8 cellular contexts compared by ENCODE assay signal in the genomic region with DNA sequence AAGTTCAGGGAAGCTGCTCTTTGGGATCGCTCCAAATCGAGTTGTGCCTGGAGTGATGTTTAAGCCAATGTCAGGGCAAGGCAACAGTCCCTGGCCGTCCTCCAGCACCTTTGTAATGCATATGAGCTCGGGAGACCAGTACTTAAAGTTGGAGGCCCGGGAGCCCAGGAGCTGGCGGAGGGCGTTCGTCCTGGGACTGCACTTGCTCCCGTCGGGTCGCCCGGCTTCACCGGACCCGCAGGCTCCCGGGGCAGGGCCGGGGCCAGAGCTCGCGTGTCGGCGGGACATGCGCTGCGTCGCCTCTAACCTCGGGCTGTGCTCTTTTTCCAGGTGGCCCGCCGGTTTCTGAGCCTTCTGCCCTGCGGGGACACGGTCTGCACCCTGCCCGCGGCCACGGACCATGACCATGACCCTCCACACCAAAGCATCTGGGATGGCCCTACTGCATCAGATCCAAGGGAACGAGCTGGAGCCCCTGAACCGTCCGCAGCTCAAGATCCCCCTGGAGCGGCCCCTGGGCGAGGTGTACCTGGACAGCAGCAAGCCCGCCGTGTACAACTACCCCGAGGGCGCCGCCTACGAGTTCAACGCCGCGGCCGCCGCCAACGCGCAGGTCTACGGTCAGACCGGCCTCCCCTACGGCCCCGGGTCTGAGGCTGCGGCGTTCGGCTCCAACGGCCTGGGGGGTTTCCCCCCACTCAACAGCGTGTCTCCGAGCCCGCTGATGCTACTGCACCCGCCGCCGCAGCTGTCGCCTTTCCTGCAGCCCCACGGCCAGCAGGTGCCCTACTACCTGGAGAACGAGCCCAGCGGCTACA. TPM values are rescaled to one million over a fixed set of nuclear protein-coding genes. Genes with fewer than 3 reads are reported as not detected.
A peak's percentile ranks its signal among the peaks of the same experiment; 100 is the strongest.
DNase-seq lines count a peak whose midpoint lies in the region; ATAC-seq, FAIRE-seq and TF ChIP-seq lines count a peak whose summit lies in the region.

Gene ESR1, plus strand, starts transcription at position 170 of the 818 bp plus-strand sequence. Its CDS starts 231 bp downstream, at position 401.

- H3K27ac ChIP-seq in ascending aorta, result peak within 1 kb of the TSS; percentile 36 to 58
- no peak within 1 kb of the TSS for H3K27ac ChIP-seq in iPS-18a (ENCODE audit: low read length)

- ATAC-seq in stimulated activated naive B cell treated with anti-CD40 and anti-IgM and Interleukin-4, amounts not matched to agents 10 μg/mL and 1 μg/mL and 100 μg/mL, for 72 hours (replicated peaks), result peak; percentile 77 to 79
- ATAC-seq in HG02623 (IDR thresholded peaks at IDR 0.05; ENCODE audit: unreplicated experiment), result no peak

- DNase-seq in activated naive CD4-positive, alpha-beta T cell treated with anti-CD3 and anti-CD28 coated beads, Interleukin-2, amount 10 ng/mL, durations not matched to agents 7 days and 5 days, result peak; percentile 27
- DNase-seq in activated naive CD4-positive, alpha-beta T cell treated with Interleukin-2 at 50 U/mL for 16 hours, result no peak
- DNase-seq in ascending aorta (ENCODE audit: low spot score in 2 of 2) (no peak), MV-4-11 (lab: John Stamatoyannopoulos, UW) (no peak), GM12892 (ENCODE audit: insufficient read length) (no peak)
- DNase-seq in stimulated activated naive B cell treated with anti-CD40 and anti-IgM and Interleukin-4, amounts not matched to agents 10 μg/mL and 1 μg/mL and 100 μg/mL, for 72 hours, result peak; percentile 24

- H3K4me3 Mint-ChIP-seq in activated naive CD4-positive, alpha-beta T cell treated with anti-CD3 and anti-CD28 coated beads, Interleukin-2, amount 10 ng/mL, durations not matched to agents 7 days and 5 days, result peak within 1 kb of the TSS; percentile 66
- H3K4me3 Mint-ChIP-seq in stimulated activated naive B cell treated with anti-CD40 and anti-IgM and Interleukin-4, amounts not matched to agents 10 μg/mL and 1 μg/mL and 100 μg/mL, for 72 hours, result peak within 1 kb of the TSS; percentile 80 to 86

- FAIRE-seq in GM12892 (lab: Jason Lieb, UNC), result no peak

- no peaks in the 10 kb centered on the region for H3K9me3 Mint-ChIP-seq in activated naive CD4-positive, alpha-beta T cell treated with anti-CD3 and anti-CD28 coated beads, Interleukin-2, amount 10 ng/mL, durations not matched to agents 7 days and 5 days
- peaks cover 0 to 3% of the 10 kb centered on the region in 2 donors for H3K9me3 Mint-ChIP-seq in stimulated activated naive B cell treated with anti-CD40 and anti-IgM and Interleukin-4, amounts not matched to agents 10 μg/mL and 1 μg/mL and 100 μg/mL, for 72 hours

- H3K27me3 ChIP-seq in ascending aorta (no peaks in the 10 kb centered on the region), iPS-18a (ENCODE audit: control insufficient read depth, insufficient read depth, low read length) (peaks cover 77% of the 10 kb centered on the region)

- no peak for TF ChIP-seq CTCF in ascending aorta (IDR thresholded peaks at IDR 0.05)

- H3K4me1 ChIP-seq in ascending aorta (peaks cover 7 to 21% of the 10 kb centered on the region in 2 donors), iPS-18a (ENCODE audit: control insufficient read depth, low read depth, low read length) (peaks cover 14% of the 10 kb centered on the region)

- H3K9me3 ChIP-seq in ascending aorta (no peaks in the 10 kb centered on the region), iPS-18a (ENCODE audit: control insufficient read depth, low read depth, low read length) (no peaks in the 10 kb centered on the region)

- TF ChIP-seq POLR2A in GM12892 (IDR thresholded peaks at IDR 0.05; ENCODE audit: low read depth, low read length), result no peak

- H3K4me3 ChIP-seq in ascending aorta (peak within 1 kb of the TSS; percentile 64 to 75), iPS-18a (ENCODE audit: low read length) (peak within 1 kb of the TSS; percentile 62)

- H3K36me3 ChIP-seq in ascending aorta (no peaks in the 10 kb centered on the region), iPS-18a (ENCODE audit: control insufficient read depth, low read depth, low read length) (no peaks in the 10 kb centered on the region)

- peaks cover 22% of the 10 kb centered on the region for H3K4me1 Mint-ChIP-seq in activated naive CD4-positive, alpha-beta T cell treated with anti-CD3 and anti-CD28 coated beads, Interleukin-2, amount 10 ng/mL, durations not matched to agents 7 days and 5 days
- peaks cover 16 to 29% of the 10 kb centered on the region in 2 donors for H3K4me1 Mint-ChIP-seq in stimulated activated naive B cell treated with anti-CD40 and anti-IgM and Interleukin-4, amounts not matched to agents 10 μg/mL and 1 μg/mL and 100 μg/mL, for 72 hours

- peaks cover 5% of the 10 kb centered on the region for H3K36me3 Mint-ChIP-seq in activated naive CD4-positive, alpha-beta T cell treated with anti-CD3 and anti-CD28 coated beads, Interleukin-2, amount 10 ng/mL, durations not matched to agents 7 days and 5 days
- no peaks in the 10 kb centered on the region for H3K36me3 Mint-ChIP-seq in stimulated activated naive B cell treated with anti-CD40 and anti-IgM and Interleukin-4, amounts not matched to agents 10 μg/mL and 1 μg/mL and 100 μg/mL, for 72 hours

- no peak within 1 kb of the TSS for H3K27ac Mint-ChIP-seq in activated naive CD4-positive, alpha-beta T cell treated with anti-CD3 and anti-CD28 coated beads, Interleukin-2, amount 10 ng/mL, durations not matched to agents 7 days and 5 days
- H3K27ac Mint-ChIP-seq in stimulated activated naive B cell treated with anti-CD40 and anti-IgM and Interleukin-4, amounts not matched to agents 10 μg/mL and 1 μg/mL and 100 μg/mL, for 72 hours, result peak within 1 kb of the TSS; percentile 69

- intact Hi-C loops in ascending aorta (cut with DNase I), result loop anchor here (5.0 kb wide), 2 partner anchors 40 to 575 kb away; no protein-coding TSS in a partner anchor

- no peak within 1 kb of the TSS for H3K9ac ChIP-seq in iPS-18a (ENCODE audit: low read length)

- CTCF ChIA-PET in activated naive CD4-positive, alpha-beta T cell treated with anti-CD3 and anti-CD28 coated beads, Interleukin-2, amount 10 ng/mL, durations not matched to agents 7 days and 5 days (lab: Charles Lee), result interaction anchor here (1.5 kb wide), 1 partner anchor 531 kb away, joined by 3 read pairs; no protein-coding TSS in a partner anchor

- peaks cover 66% of the 10 kb centered on the region for H3K27me3 Mint-ChIP-seq in activated naive CD4-positive, alpha-beta T cell treated with anti-CD3 and anti-CD28 coated beads, Interleukin-2, amount 10 ng/mL, durations not matched to agents 7 days and 5 days
- peaks cover 50 to 62% of the 10 kb centered on the region in 2 donors for H3K27me3 Mint-ChIP-seq in stimulated activated naive B cell treated with anti-CD40 and anti-IgM and Interleukin-4, amounts not matched to agents 10 μg/mL and 1 μg/mL and 100 μg/mL, for 72 hours

RNA-seq across cellular contexts. Expression of gene ESR1, which starts in this region (rescaled TPM):
- 3.0 TPM for total RNA-seq in ascending aorta
- 0.06 TPM for polyA plus RNA-seq in GM12892 (2012; ENCODE audit: missing spikeins)

Comparison
In these comparisons a context has a peak if more than half of its experiments do, and no peak if none do; other contexts are left out.
1. DNase-seq: peak in activated naive CD4-positive, alpha-beta T cell treated with anti-CD3 and anti-CD28 coated beads, Interleukin-2, amount 10 ng/mL, durations not matched to agents 7 days and 5 days (single experiment) and stimulated activated naive B cell treated with anti-CD40 and anti-IgM and Interleukin-4, amounts not matched to agents 10 μg/mL and 1 μg/mL and 100 μg/mL, for 72 hours (single experiment); none in activated naive CD4-positive, alpha-beta T cell treated with Interleukin-2 at 50 U/mL for 16 hours (single experiment), ascending aorta (0 of 2), MV-4-11 (single experiment) and GM12892 (single experiment).